In genomic region chr15:53482055-53482454, GRCh38 we compare ENCODE assay signal across 27 cellular contexts.
"Had no signal": no experiment of that assay in that cellular context is flagged by ENCODE, and none has a peak within 500 bp of the region (broad histone marks: within the 10 kb centered on the region; RNA-seq: fewer than 3 reads in every experiment).

No MANE protein-coding gene starts in this region.

- H3K4me3 ChIP-seq: stomach, suprapubic skin, testis, thoracic aorta, thyroid gland, tibial artery, tibial nerve, transverse colon, upper lobe of left lung, upper lobe of right lung, uterus, vagina had no signal

- H3K27ac ChIP-seq: stomach, suprapubic skin, testis, thoracic aorta, thyroid gland, tibial artery, tibial nerve, transverse colon, upper lobe of left lung, upper lobe of right lung, uterus, vagina had no signal

- H3K4me1 ChIP-seq: stomach, suprapubic skin, testis, thyroid gland, tibial artery, tibial nerve, transverse colon, upper lobe of left lung, upper lobe of right lung, uterus, vagina had no signal

- H3K9me3 ChIP-seq: stomach, suprapubic skin, testis, thoracic aorta, thyroid gland, tibial artery, tibial nerve, transverse colon, upper lobe of left lung, upper lobe of right lung, uterus, vagina had no signal

- FAIRE-seq: urothelium cell line had no signal

- H3K27me3 ChIP-seq: stomach, suprapubic skin, testis, thyroid gland, tibial artery, tibial nerve, transverse colon, upper lobe of left lung, upper lobe of right lung, uterus, vagina had no signal

- ATAC-seq: stimulated activated effector memory CD8-positive, alpha-beta T cell treated with anti-CD3 and anti-CD28 coated beads, Interleukin-12 subunit alpha, Interleukin-12 subunit beta, amount 100 ng/mL, for 72 hours; stimulated activated memory B cell treated with anti-CD40 and anti-IgM and Interleukin-4, amounts not matched to agents 10 μg/mL and 1 μg/mL and 100 μg/mL, for 72 hours; stimulated activated naive B cell treated with anti-CD40 and anti-IgM and Interleukin-4, amounts not matched to agents 10 μg/mL and 1 μg/mL and 100 μg/mL, for 72 hours; stimulated activated naive CD8-positive, alpha-beta T cell treated with anti-CD3 and anti-CD28 coated beads, Interleukin-15, amount 100 ng/mL, for 72 hours; stimulated activated naive CD8-positive, alpha-beta T cell treated with anti-CD3 and anti-CD28 coated beads, Interleukin-15, Interleukin-2, amounts not matched to agents 100 U/mL and 50 U/mL, for 24 hours; upper lobe of right lung had no signal

- H3K36me3 ChIP-seq: stomach, suprapubic skin, thoracic aorta, thyroid gland, tibial artery, tibial nerve, transverse colon, upper lobe of left lung, upper lobe of right lung, uterus, vagina had no signal

- DNase-seq: stimulated activated CD4-positive, alpha-beta T cell treated with anti-CD3 and anti-CD28 coated beads, Interleukin-2, amount 100 ng/mL, for 48 hours; stimulated activated CD4-positive, alpha-beta T cell treated with anti-CD3 and anti-CD28 coated beads, Interleukin-4, amount 100 ng/mL, for 1 hour; stimulated activated CD4-positive, alpha-beta T cell treated with anti-CD3 and anti-CD28 coated beads, Interleukin-4, amount 100 ng/mL, for 24 hours; stimulated activated CD4-positive, alpha-beta T cell treated with anti-CD3 and anti-CD28 coated beads, Interleukin-4, amount 100 ng/mL, for 4 hours; stimulated activated CD8-positive, alpha-beta memory T cell treated with anti-CD3 and anti-CD28 coated beads, Interleukin-4, amount 100 ng/mL, for 48 hours; stimulated activated naive B cell treated with anti-CD40 and anti-IgM and Interleukin-4, amounts not matched to agents 10 μg/mL and 1 μg/mL and 100 μg/mL, for 72 hours; stimulated activated naive CD4-positive, alpha-beta T cell; stimulated activated naive CD4-positive, alpha-beta T cell treated with Interleukin-2 at 50 U/mL for 16 hours; stimulated activated naive CD8-positive, alpha-beta T cell treated with anti-CD3 and anti-CD28 coated beads, Interleukin-15, amount 100 ng/mL, for 72 hours; stimulated activated naive CD8-positive, alpha-beta T cell treated with anti-CD3 and anti-CD28 coated beads, Interleukin-15, Interleukin-2, amounts not matched to agents 100 U/mL and 50 U/mL, for 24 hours; stomach; substantia nigra; testis; thyroid gland; tibial artery; transverse colon; trophoblast cell; upper lobe of left lung; upper lobe of right lung; uterus had no signal
